Comparison of ENCODE assay signal across 10 cellular contexts in genomic region chr22:38318792-38319773, GRCh38. TPM values are rescaled to one million over a fixed set of nuclear protein-coding genes. Genes with fewer than 3 reads are reported as not detected.
DNase-seq lines count a peak whose midpoint lies in the region; ATAC-seq, FAIRE-seq and TF ChIP-seq lines count a peak whose summit lies in the region.
"Had no signal": no experiment of that assay in that cellular context is flagged by ENCODE, and none has a peak within 500 bp of the region (broad histone marks: within the 10 kb centered on the region; RNA-seq: fewer than 3 reads in every experiment).

No MANE protein-coding gene starts in this region.

- peak overlapping the region; percentile 73 to 80 for H3K9ac ChIP-seq in K562 (ENCODE audit: insufficient read depth in 1 of 2, low read depth in 2 of 2, low read length in 2 of 2)

- peaks cover 20% of the 10 kb centered on the region for H4K20me1 ChIP-seq in K562 (replicated peaks; ENCODE audit: control insufficient read depth, insufficient read depth, low read length)

- 46% methylated on average over 9 of the region's 14 CpGs for WGBS in K562 (ENCODE audit: insufficient coverage, low coverage, missing lambda C conversion rate)

- H3K4me3 Mint-ChIP-seq in activated T-cell treated with anti-CD3 and anti-CD28 coated beads, Interleukin-2, amount 50 U/mL, for 24 hours, result peak overlapping the region; percentile 12
- no peak overlapping the region for H3K4me3 Mint-ChIP-seq in mesothelial cell of epicardium

- POLR2A ChIA-PET in K562 (lab: Yijun Ruan, JAX), result no interaction called here

- no peak overlapping the region for H3K27ac Mint-ChIP-seq in activated T-cell treated with anti-CD3 and anti-CD28 coated beads, Interleukin-2, amount 50 U/mL, for 24 hours
- peak overlapping the region; percentile 96 for H3K27ac Mint-ChIP-seq in mesothelial cell of epicardium

- H3K4me3 ChIP-seq in K562, result no peak overlapping the region
- H3K4me3 ChIP-seq in tibial artery, result no peak overlapping the region

- no peak for ATAC-seq in K562
- ATAC-seq: activated CD4-positive, CD25-positive, alpha-beta regulatory T cell treated with anti-CD3 and anti-CD28 coated beads, Interleukin-2, amount 50 U/mL, for 24 hours had no signal

- H3K9me1 ChIP-seq in K562 (ENCODE audit: control insufficient read depth, insufficient read depth, low read length), result no peaks in the 10 kb centered on the region

- FAIRE-seq in K562 (lab: Jason Lieb, UNC), result peak; percentile 48

- H2AFZ ChIP-seq in K562 (ENCODE audit: low read depth, low read length), result peak overlapping the region; percentile 91

- peaks cover 23 to 42% of the 10 kb centered on the region in 2 experiments for H3K4me1 ChIP-seq in K562 (replicated peaks in 1 of 2; ENCODE audit: control insufficient read depth in 2 of 2, insufficient read depth in 2 of 2, low read length in 2 of 2)
- peaks cover 4 to 35% (median 27%) of the 10 kb centered on the region in 4 donors for H3K4me1 ChIP-seq in tibial artery

- no peaks in the 10 kb centered on the region for H3K27me3 Mint-ChIP-seq in activated T-cell treated with anti-CD3 and anti-CD28 coated beads, Interleukin-2, amount 50 U/mL, for 24 hours
- H3K27me3 Mint-ChIP-seq in mesothelial cell of epicardium (ENCODE audit: low read depth), result no peaks in the 10 kb centered on the region

- no peaks in the 10 kb centered on the region for H3K9me3 ChIP-seq in K562 (replicated peaks; ENCODE audit: control insufficient read depth, insufficient read depth, low read depth, low read length)
- no peaks in the 10 kb centered on the region for H3K9me3 ChIP-seq in tibial artery

- no peak for TF ChIP-seq EP300 in K562 (IDR thresholded peaks at IDR 0.05; ENCODE audit: low read length)

- no peak for TF ChIP-seq POLR2A in K562 (conservative IDR thresholded peaks at IDR 0.05)

- in situ Hi-C loops in K562 (cut with MboI), result no loop called here

- TF ChIP-seq CTCF in K562 (IDR thresholded peaks at IDR 0.05 in 2 of 3, conservative IDR thresholded peaks at IDR 0.05 in 1 of 3; ENCODE audit: insufficient read depth in 2 of 3, low read depth in 1 of 3, low read length in 3 of 3) (no peak), mesothelial cell of epicardium (IDR thresholded peaks at IDR 0.05; ENCODE audit: unreplicated experiment) (no peak), tibial artery (IDR thresholded peaks at IDR 0.05) (no peak)

- peaks cover 19% of the 10 kb centered on the region for H3K36me3 Mint-ChIP-seq in activated T-cell treated with anti-CD3 and anti-CD28 coated beads, Interleukin-2, amount 50 U/mL, for 24 hours (ENCODE audit: low read depth)
- H3K36me3 Mint-ChIP-seq in mesothelial cell of epicardium, result no peaks in the 10 kb centered on the region

- H3K4me2 ChIP-seq in K562 (ENCODE audit: insufficient read depth, low read length), result no peak overlapping the region

- H3K27ac ChIP-seq in K562 (ENCODE audit: extremely low read depth, low read depth, low read length) (peak overlapping the region; percentile 95), tibial artery (peak overlapping the region; percentile 89 to 97)

- H3K4me1 Mint-ChIP-seq in activated T-cell treated with anti-CD3 and anti-CD28 coated beads, Interleukin-2, amount 50 U/mL, for 24 hours (ENCODE audit: low read depth), result peaks cover 27% of the 10 kb centered on the region
- peaks cover 34% of the 10 kb centered on the region for H3K4me1 Mint-ChIP-seq in mesothelial cell of epicardium

- H3K36me3 ChIP-seq in K562 (ENCODE audit: control insufficient read depth, insufficient read depth, low read length) (peaks cover 7% of the 10 kb centered on the region; the same call in 1 of the 3 replicates), tibial artery (no peaks in the 10 kb centered on the region)

- no peak for DNase-seq in activated T-cell treated with anti-CD3 and anti-CD28 coated beads, Interleukin-2, amount 50 U/mL, for 24 hours
- DNase-seq in activated T-cell treated with anti-CD3 and anti-CD28 coated beads, Interleukin-2, amount 50 U/mL, for 48 hours, result no peak
- DNase-seq in K562 (ENCODE audit: extremely low read depth in 1 of 4, low spot score in 3 of 4) (peak in 1 of 4 experiments; percentile 20), mesothelial cell of epicardium (ENCODE audit: low spot score in 2 of 2, unreplicated experiment in 2 of 2) (no peak), tibial artery (no peak), kidney glomerular epithelial cell (lab: John Stamatoyannopoulos, UW) (no peak), LoVo (ENCODE audit: low spot score) (no peak), GF-D8 (lab: John Stamatoyannopoulos, UW) (no peak)
- DNase-seq: NCI-H1930 had no signal

- BruUV-seq in K562 (replicated peaks; lab: Mats Ljungman, UMichigan), result TSS peak; percentile 96

- CTCF ChIA-PET in K562 (lab: Yijun Ruan, JAX; ENCODE audit: low intra/inter-chr PET ratio), result no interaction called here

- H3K27me3 ChIP-seq in K562 (ENCODE audit: control insufficient read depth in 2 of 2, insufficient read depth in 2 of 2, low read length in 2 of 2) (no peaks in the 10 kb centered on the region; a peak in 1 of 5 replicates), tibial artery (no peaks in the 10 kb centered on the region)

- peaks cover 35% of the 10 kb centered on the region for H3K79me2 ChIP-seq in K562 (ENCODE audit: control insufficient read depth, insufficient read depth, low read length)

- no peaks in the 10 kb centered on the region for H3K9me3 Mint-ChIP-seq in activated T-cell treated with anti-CD3 and anti-CD28 coated beads, Interleukin-2, amount 50 U/mL, for 24 hours
- no peaks in the 10 kb centered on the region for H3K9me3 Mint-ChIP-seq in mesothelial cell of epicardium

- no peak for TF ChIP-seq RAD21 in K562 (CRISPR knock-in tag; conservative IDR thresholded peaks at IDR 0.05 in 1 of 2, IDR thresholded peaks at IDR 0.05 in 1 of 2)

- intact Hi-C loops in K562 (cut with micrococcal nuclease), result no loop called here
- intact Hi-C loops in tibial artery (cut with DNase I; ENCODE audit: low total_unique reads), result loop anchor here (10.0 kb wide), 1 partner anchor 114 kb away; the partner anchor contains the start of gene MAFF

TF ChIP-seq in K562, 482 proteins besides CTCF, POLR2A, EP300 and RAD21 (continues in another document):
- TF ChIP-seq BRD9 (IDR thresholded peaks at IDR 0.05; ENCODE audit: low read depth, partially characterized antibody) (peak; percentile 19), MLX (CRISPR knock-in tag; conservative IDR thresholded peaks at IDR 0.05) (no peak)

RNA-seq across cellular contexts. Expression of gene CSNK1E, which starts 1.9 kb away (rescaled TPM):
- total RNA-seq in K562 (2011; cell fraction: chromatin; rRNA removed; ENCODE audit: low replicate concordance), result 112 and 292 TPM in 2 replicates
- total RNA-seq in K562 (2011; cell fraction: nucleolus; rRNA removed), result 149 and 193 TPM in 2 replicates
- total RNA-seq in K562 (2011; cell fraction: nucleoplasm; rRNA removed), result 126 and 139 TPM in 2 replicates
- total RNA-seq in K562 (2014; rRNA removed) (41.3 and 55.7 TPM in 2 replicates), K562 (2014; rRNA removed; fragmentation: Illumina TruSeq; extraction: Trizol) (18.0 and 22.5 TPM in 2 replicates), K562 (2015; rRNA removed; fragmentation: Illumina TruSeq; extraction: Trizol) (33.1 and 34.4 TPM in 2 replicates), K562 (2021) (61.0 and 62.8 TPM in 2 replicates), mesothelial cell of epicardium (261 to 264 TPM (median 261 TPM) in 3 replicates)
- polyA plus RNA-seq in K562 (2011; rRNA removed) (64.0 and 77.0 TPM in 2 replicates), K562 (2014; fragmentation: Illumina TruSeq; extraction: Trizol) (64.0 and 73.3 TPM in 2 replicates), K562 (2014; fragmentation: Nextera tagmentation; extraction: Ambion mirVana) (1 to 10 TPM; 2.7 to 3.8 TPM), K562 (2014; rRNA removed) (65.6 and 70.0 TPM in 2 replicates)
- polyA plus RNA-seq in K562 (2011; cell fraction: cytosol; rRNA removed), result 83.0 and 121 TPM in 2 replicates
- polyA plus RNA-seq in K562 (2011; cell fraction: nucleus; rRNA removed), result 148 and 215 TPM in 2 replicates
- 34.2 and 69.8 TPM in 2 replicates for polyA plus RNA-seq in K562 (2012)
- polyA minus RNA-seq in K562 (2011; rRNA and poly(A)+ RNA removed), result 36.0 and 61.3 TPM in 2 replicates
- 48.1 and 53.3 TPM in 2 replicates for polyA minus RNA-seq in K562 (2011; cell fraction: cytosol; rRNA and poly(A)+ RNA removed)
- 48.2 and 49.9 TPM in 2 replicates for polyA minus RNA-seq in K562 (2011; cell fraction: nucleus; rRNA and poly(A)+ RNA removed)

RNA-seq across cellular contexts. Expression of gene TMEM184B, which starts 46.3 kb away (rescaled TPM):
- total RNA-seq in K562 (2011; cell fraction: chromatin; rRNA removed; ENCODE audit: low replicate concordance), result 16.3 and 42.3 TPM in 2 replicates
- total RNA-seq in K562 (2011; cell fraction: nucleolus; rRNA removed), result 20.4 and 25.5 TPM in 2 replicates
- total RNA-seq in K562 (2011; cell fraction: nucleoplasm; rRNA removed), result 21.6 and 32.1 TPM in 2 replicates
- 8.4 and 9.6 TPM in 2 replicates for total RNA-seq in K562 (2014; rRNA removed)
- total RNA-seq in K562 (2014; rRNA removed; fragmentation: Illumina TruSeq; extraction: Trizol), result 4.0 and 5.5 TPM in 2 replicates
- total RNA-seq in K562 (2015; rRNA removed; fragmentation: Illumina TruSeq; extraction: Trizol), result 6.2 and 6.7 TPM in 2 replicates
- 22.7 and 25.1 TPM in 2 replicates for total RNA-seq in K562 (2021)
- 4.9 and 12.2 TPM in 2 replicates for polyA plus RNA-seq in K562 (2011; rRNA removed)
- 8.3 and 11.2 TPM in 2 replicates for polyA plus RNA-seq in K562 (2011; cell fraction: cytosol; rRNA removed)
- 16.1 and 21.6 TPM in 2 replicates for polyA plus RNA-seq in K562 (2011; cell fraction: nucleus; rRNA removed)
- 14.8 and 20.5 TPM in 2 replicates for polyA plus RNA-seq in K562 (2012)
- 14.2 and 16.4 TPM in 2 replicates for polyA plus RNA-seq in K562 (2014; fragmentation: Illumina TruSeq; extraction: Trizol)
- under 1 TPM; 0.31 to 0.38 TPM for polyA plus RNA-seq in K562 (2014; fragmentation: Nextera tagmentation; extraction: Ambion mirVana)
- polyA plus RNA-seq in K562 (2014; rRNA removed), result 10.1 and 14.1 TPM in 2 replicates
- 6.7 and 7.8 TPM in 2 replicates for polyA minus RNA-seq in K562 (2011; rRNA and poly(A)+ RNA removed)
- polyA minus RNA-seq in K562 (2011; cell fraction: cytosol; rRNA and poly(A)+ RNA removed), result 12.2 and 15.7 TPM in 2 replicates
- 5.1 and 5.8 TPM in 2 replicates for polyA minus RNA-seq in K562 (2011; cell fraction: nucleus; rRNA and poly(A)+ RNA removed)
- 61.4 to 64.0 TPM (median 62.8 TPM) in 3 replicates for total RNA-seq in mesothelial cell of epicardium
